Comparison of ENCODE assay signal across 2 cellular contexts in the genomic region with DNA sequence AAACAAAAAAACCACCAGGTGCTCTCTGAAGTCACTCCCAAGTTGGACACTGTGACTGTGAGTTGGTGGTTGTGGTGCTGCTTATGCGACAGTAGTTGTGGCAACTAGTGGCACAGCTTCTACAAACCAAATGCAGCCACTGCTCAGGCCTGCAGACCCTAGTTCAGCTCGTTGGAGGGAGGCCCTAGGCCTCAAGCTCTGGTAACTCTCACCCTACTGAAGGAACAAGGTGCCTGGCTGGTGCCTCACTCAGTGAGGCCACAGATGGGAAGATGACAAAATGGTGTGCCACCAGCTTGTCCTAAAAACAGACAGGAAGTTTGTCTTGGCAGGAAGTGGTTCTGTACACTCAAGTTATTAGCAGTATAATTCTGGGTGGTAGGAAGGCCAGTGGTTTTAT.
TF ChIP-seq lines count a peak whose summit lies in the region.

No MANE protein-coding gene starts in this region.

TF ChIP-seq in IMR-90, 13 proteins besides CTCF, POLR2A, EP300 and RAD21:
- TF ChIP-seq, protein P1, sequence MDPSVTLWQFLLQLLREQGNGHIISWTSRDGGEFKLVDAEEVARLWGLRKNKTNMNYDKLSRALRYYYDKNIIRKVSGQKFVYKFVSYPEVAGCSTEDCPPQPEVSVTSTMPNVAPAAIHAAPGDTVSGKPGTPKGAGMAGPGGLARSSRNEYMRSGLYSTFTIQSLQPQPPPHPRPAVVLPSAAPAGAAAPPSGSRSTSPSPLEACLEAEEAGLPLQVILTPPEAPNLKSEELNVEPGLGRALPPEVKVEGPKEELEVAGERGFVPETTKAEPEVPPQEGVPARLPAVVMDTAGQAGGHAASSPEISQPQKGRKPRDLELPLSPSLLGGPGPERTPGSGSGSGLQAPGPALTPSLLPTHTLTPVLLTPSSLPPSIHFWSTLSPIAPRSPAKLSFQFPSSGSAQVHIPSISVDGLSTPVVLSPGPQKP (IDR thresholded peaks at IDR 0.05; ENCODE audit: borderline replicate concordance, low read depth, low read length) = no peak
- TF ChIP-seq MAFK (IDR thresholded peaks at IDR 0.05; ENCODE audit: low read depth, low read length) (no peak), NFE2L2 (IDR thresholded peaks at IDR 0.05; ENCODE audit: low read depth, low read length) (no peak), SMC3 (IDR thresholded peaks at IDR 0.05; ENCODE audit: low read depth, low read length) (no peak), MXI1 (IDR thresholded peaks at IDR 0.05; ENCODE audit: borderline replicate concordance, low read depth, low read length) (no peak), BHLHE40 (IDR thresholded peaks at IDR 0.05; ENCODE audit: low read depth, low read length) (no peak), RCOR1 (IDR thresholded peaks at IDR 0.05; ENCODE audit: insufficient replicate concordance, low read length) (no peak), CEBPB (IDR thresholded peaks at IDR 0.05; ENCODE audit: low read depth, low read length) (no peak), RFX5 (IDR thresholded peaks at IDR 0.05; ENCODE audit: low read depth, low read length) (no peak), CHD1 (IDR thresholded peaks at IDR 0.05; ENCODE audit: low read depth, low read length) (no peak), MAZ (IDR thresholded peaks at IDR 0.05; ENCODE audit: borderline replicate concordance, low read depth, low read length) (no peak), FOS (IDR thresholded peaks at IDR 0.05; ENCODE audit: low read depth, low read length) (no peak)
- TF ChIP-seq, protein P2, sequence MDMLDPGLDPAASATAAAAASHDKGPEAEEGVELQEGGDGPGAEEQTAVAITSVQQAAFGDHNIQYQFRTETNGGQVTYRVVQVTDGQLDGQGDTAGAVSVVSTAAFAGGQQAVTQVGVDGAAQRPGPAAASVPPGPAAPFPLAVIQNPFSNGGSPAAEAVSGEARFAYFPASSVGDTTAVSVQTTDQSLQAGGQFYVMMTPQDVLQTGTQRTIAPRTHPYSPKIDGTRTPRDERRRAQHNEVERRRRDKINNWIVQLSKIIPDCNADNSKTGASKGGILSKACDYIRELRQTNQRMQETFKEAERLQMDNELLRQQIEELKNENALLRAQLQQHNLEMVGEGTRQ (IDR thresholded peaks at IDR 0.05; ENCODE audit: low read depth, low read length) = no peak
TF ChIP-seq in IMR-90: peak in this region for 0.

TF ChIP-seq in GM12878, 131 proteins besides CTCF, POLR2A, EP300 and RAD21:
- TF ChIP-seq CREB1 (IDR thresholded peaks at IDR 0.05; ENCODE audit: low read depth) = no peak
- TF ChIP-seq RUNX3 (IDR thresholded peaks at IDR 0.05; ENCODE audit: low read length) = peak; percentile 37; the same call in 1 of the 2 replicates
- TF ChIP-seq, protein P3, sequence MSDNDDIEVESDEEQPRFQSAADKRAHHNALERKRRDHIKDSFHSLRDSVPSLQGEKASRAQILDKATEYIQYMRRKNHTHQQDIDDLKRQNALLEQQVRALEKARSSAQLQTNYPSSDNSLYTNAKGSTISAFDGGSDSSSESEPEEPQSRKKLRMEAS (IDR thresholded peaks at IDR 0.05; ENCODE audit: low read depth, low read length) = no peak
- no peak for TF ChIP-seq SPI1 (IDR thresholded peaks at IDR 0.05; ENCODE audit: borderline replicate concordance, insufficient read depth, low read depth, low read length)
